ENCODE assay signal across 19 cellular contexts in genomic region chr1:52008074-52008809, GRCh38. TPM values are rescaled to one million over a fixed set of nuclear protein-coding genes. Genes with fewer than 3 reads are reported as not detected.
DNase-seq lines count a peak whose midpoint lies in the region; FAIRE-seq and TF ChIP-seq lines count a peak whose summit lies in the region.
"Had no signal": no experiment of that assay in that cellular context is flagged by ENCODE, and none has a peak within 500 bp of the region (broad histone marks: within the 10 kb centered on the region; RNA-seq: fewer than 3 reads in every experiment).

No MANE protein-coding gene starts in this region.

- H3K4me2 ChIP-seq in OCI-LY3 (ENCODE audit: low read length) = no peak overlapping the region
- H3K4me2 ChIP-seq in H1 (ENCODE audit: insufficient read depth in 1 of 2, low read depth in 2 of 2, low read length in 2 of 2) = no peak overlapping the region

- H4K20me1 ChIP-seq in OCI-LY3 (ENCODE audit: insufficient read depth, low read length) (no peaks in the 10 kb centered on the region), H1 (replicated peaks in 1 of 2; ENCODE audit: control insufficient read depth in 1 of 2, insufficient read depth in 2 of 2, low read length in 2 of 2) (no peaks in the 10 kb centered on the region)

- H2BK120ac ChIP-seq in H1 (replicated peaks; ENCODE audit: low read depth, low read length) = no peak overlapping the region

- H4K91ac ChIP-seq in H1 (replicated peaks; ENCODE audit: insufficient read length, low read length) = no peak overlapping the region

- H3K27me3 ChIP-seq in Caco-2 (replicated peaks; ENCODE audit: control insufficient read depth, insufficient read depth, low read length) (no peaks in the 10 kb centered on the region), OCI-LY3 (ENCODE audit: low read depth, low read length) (no peaks in the 10 kb centered on the region), H1 (replicated peaks in 1 of 4; ENCODE audit: control insufficient read depth in 3 of 4, extremely low read depth in 1 of 4, insufficient read depth in 3 of 4, low read length in 3 of 4) (no peaks in the 10 kb centered on the region), MG63 (no peaks in the 10 kb centered on the region)
- H3K27me3 ChIP-seq: Peyer's patch had no signal

- no peak overlapping the region for H3K4me3 ChIP-seq in Caco-2 (ENCODE audit: low read depth, low read length)
- H3K4me3 ChIP-seq in OCI-LY3 (ENCODE audit: low read length) = no peak overlapping the region
- no peak overlapping the region for H3K4me3 ChIP-seq in H1 (ENCODE audit: extremely low read depth in 1 of 4, insufficient read depth in 2 of 4, low read depth in 3 of 4, low read length in 4 of 4)
- no peak overlapping the region for H3K4me3 ChIP-seq in MG63
- H3K4me3 ChIP-seq: Peyer's patch had no signal

- H3K4me1 ChIP-seq in Caco-2 = peaks cover 39% of the 10 kb centered on the region
- peaks cover 22% of the 10 kb centered on the region for H3K4me1 ChIP-seq in OCI-LY3 (ENCODE audit: low read length)
- H3K4me1 ChIP-seq in H1 (replicated peaks in 1 of 4; ENCODE audit: control insufficient read depth in 3 of 4, insufficient read depth in 4 of 4, low read length in 3 of 4) = peaks cover 5 to 14% (median 12%) of the 10 kb centered on the region in 4 experiments; a peak in 6 of 7 replicates

- H2BK20ac ChIP-seq in H1 (ENCODE audit: low read length) = peak overlapping the region; percentile 80; the same call in 1 of the 2 replicates

- no peaks in the 10 kb centered on the region for H3K79me2 ChIP-seq in OCI-LY3 (ENCODE audit: low read length)
- H3K79me2 ChIP-seq in H1 (ENCODE audit: control insufficient read depth in 1 of 2, insufficient read depth in 2 of 2, low read length in 2 of 2) = no peaks in the 10 kb centered on the region

- H2AFZ ChIP-seq in OCI-LY3 (ENCODE audit: low read depth, low read length) = 0 out of 2 replicates have a peak overlapping the region, but pooled peaks have one; percentile 74
- H2AFZ ChIP-seq in H1 (ENCODE audit: low read length) = no peak overlapping the region

- no peaks in the 10 kb centered on the region for H3K27me3 Mint-ChIP-seq in Caco-2 (ENCODE audit: insufficient read depth, unreplicated experiment)
- peaks cover 18% of the 10 kb centered on the region for H3K27me3 Mint-ChIP-seq in nephron (ENCODE audit: low read depth)

- H3K18ac ChIP-seq in H1 (ENCODE audit: extremely low read depth, low read length) = no peak overlapping the region; the same call in 1 of the 2 replicates

- H3K9me3 ChIP-seq in Caco-2 = no peaks in the 10 kb centered on the region
- H3K9me3 ChIP-seq in OCI-LY3 (ENCODE audit: insufficient read depth, low read length) = no peaks in the 10 kb centered on the region
- H3K9me3 ChIP-seq in H1 (ENCODE audit: insufficient read depth in 2 of 2, low read depth in 1 of 2, low read length in 1 of 2) = no peaks in the 10 kb centered on the region
- no peaks in the 10 kb centered on the region; the same call in 1 of the 2 replicates for H3K9me3 ChIP-seq in MG63
- H3K9me3 ChIP-seq: Peyer's patch had no signal

- CTCF ChIA-PET in Caco-2 (lab: Charles Lee) = no interaction called here
- CTCF ChIA-PET in H1 (lab: Charles Lee; ENCODE audit: partially characterized antibody) = interaction anchor here (0.8 to 2.1 kb wide), 3 partner anchors 9 to 112 kb away, joined by 3 to 7 read pairs (median 4); no protein-coding TSS in a partner anchor

- no peak overlapping the region for H2BK15ac ChIP-seq in H1 (ENCODE audit: low read length)

- no peak for TF ChIP-seq RAD21 in H1 (IDR thresholded peaks at IDR 0.05 in 1 of 2, conservative IDR thresholded peaks at IDR 0.05 in 1 of 2; ENCODE audit: low read depth in 2 of 2, low read length in 2 of 2)

- H3K14ac ChIP-seq in H1 (ENCODE audit: insufficient read length) = no peak overlapping the region

- WGBS in H1 (ENCODE audit: extremely low coverage in 1 of 2, insufficient coverage in 1 of 2, insufficient read length in 1 of 2, insufficient replicate concordance in 2 of 2, low coverage in 1 of 2, low lambda C conversion rate in 2 of 2, missing lambda C conversion rate in 1 of 2), 2 experiments = 94% methylated on average over 7 of the region's 7 CpGs; no CpG with 5 or more reads in 1 of the 2 experiments

- no peak overlapping the region for H3K23ac ChIP-seq in H1 (ENCODE audit: insufficient read length)

- H3K27ac ChIP-seq in OCI-LY3 (ENCODE audit: low read length) (no peak overlapping the region), H1 (ENCODE audit: low read depth, low read length) (no peak overlapping the region)
- H3K27ac ChIP-seq: Peyer's patch had no signal

- H3K27ac Mint-ChIP-seq in Caco-2 (ENCODE audit: unreplicated experiment) = peak overlapping the region; percentile 99
- peak overlapping the region; percentile 76 to 93 (median 83) for H3K27ac Mint-ChIP-seq in nephron
- H3K27ac Mint-ChIP-seq: CD14-positive monocyte had no signal

- no peak overlapping the region for H2BK5ac ChIP-seq in H1 (ENCODE audit: low read depth, low read length)

- no peak overlapping the region for H3K56ac ChIP-seq in H1 (replicated peaks; ENCODE audit: insufficient read length, low read depth, low read length)

- no peak overlapping the region for H4K5ac ChIP-seq in H1 (ENCODE audit: insufficient read length, low read depth, low read length)

- H3K36me3 Mint-ChIP-seq in Caco-2 (ENCODE audit: insufficient read depth, unreplicated experiment) = no peaks in the 10 kb centered on the region
- H3K36me3 Mint-ChIP-seq in nephron (ENCODE audit: low read depth) = no peaks in the 10 kb centered on the region
- H3K36me3 Mint-ChIP-seq: CD14-positive monocyte had no signal

- no peak overlapping the region for H3K9ac ChIP-seq in OCI-LY3 (ENCODE audit: low read length)
- H3K9ac ChIP-seq in H1 (replicated peaks in 1 of 4; ENCODE audit: extremely low read depth in 1 of 4, low read depth in 3 of 4, low read length in 3 of 4) = no peak overlapping the region

- no peak for TF ChIP-seq POLR2A in H1 (IDR thresholded peaks at IDR 0.05; ENCODE audit: control extremely low read depth in 1 of 2, low read depth in 2 of 2, low read length in 2 of 2)

- POLR2A ChIA-PET in Caco-2 (lab: Charles Lee) (interaction anchor here (0.5 kb wide), 1 partner anchor 284 kb away, joined by 3 read pairs; no protein-coding TSS in a partner anchor), H1 (lab: Charles Lee; ENCODE audit: partially characterized antibody) (interaction anchor here (0.7 to 1.8 kb wide), 5 partner anchors 25 to 253 kb away, joined by 3 to 5 read pairs (median 3); partner anchors contain the start of genes BTF3L4 and TXNDC12)

- H2AK5ac ChIP-seq in H1 (ENCODE audit: low read depth, low read length) = no peak overlapping the region

- intact Hi-C loops in Caco-2 (cut with micrococcal nuclease; ENCODE audit: unreplicated experiment) = loop anchor here (5.0 kb wide), 1 partner anchor 49 kb away; the partner anchor contains the start of genes BTF3L4 and TXNDC12

- H3K9me3 Mint-ChIP-seq in Caco-2 (ENCODE audit: unreplicated experiment) = no peaks in the 10 kb centered on the region
- no peaks in the 10 kb centered on the region for H3K9me3 Mint-ChIP-seq in nephron

- no peak overlapping the region for H3K4ac ChIP-seq in H1 (replicated peaks; ENCODE audit: insufficient read length, low read depth, low read length)

- TF ChIP-seq CTCF in Caco-2 (IDR thresholded peaks at IDR 0.05; ENCODE audit: insufficient read depth in 1 of 2, low read depth in 1 of 2, low read length in 1 of 2, severe bottlenecking in 1 of 2, unreplicated experiment in 1 of 2) (no peak), OCI-LY3 (IDR thresholded peaks at IDR 0.05; ENCODE audit: low read depth, low read length) (no peak), H1 (IDR thresholded peaks at IDR 0.05; ENCODE audit: control extremely low read depth in 1 of 3, insufficient read depth in 1 of 3, low read depth in 1 of 3, low read length in 3 of 3) (no peak), nephron (IDR thresholded peaks at IDR 0.05; ENCODE audit: unreplicated experiment in 3 of 3) (no peak)

- H3K23me2 ChIP-seq in H1 (ENCODE audit: low read depth, low read length) = no peaks in the 10 kb centered on the region

- H3K4me3 Mint-ChIP-seq in Caco-2 (ENCODE audit: unreplicated experiment) (no peak overlapping the region), nephron (no peak overlapping the region)

- FAIRE-seq in H1 (lab: Jason Lieb, UNC) = no peak
- FAIRE-seq: A204.1, GM12891, GM19239 had no signal

- H3K4me1 Mint-ChIP-seq in Caco-2 (ENCODE audit: low read depth, unreplicated experiment) = peaks cover 12% of the 10 kb centered on the region
- H3K4me1 Mint-ChIP-seq in nephron = peaks cover 20% of the 10 kb centered on the region
- H3K4me1 Mint-ChIP-seq: CD14-positive monocyte had no signal

- TF ChIP-seq EP300 in H1 (IDR thresholded peaks at IDR 0.05; ENCODE audit: borderline replicate concordance in 1 of 2, low read depth in 2 of 2, low read length in 2 of 2) = no peak

- BruUV-seq in Caco-2 (replicated peaks; lab: Mats Ljungman, UMichigan) = no TSS peak

- DNase-seq in Caco-2 (no peak), H1 (ENCODE audit: low read depth in 1 of 2, low spot score in 2 of 2) (no peak), SW 1271 (lab: John Stamatoyannopoulos, UW) (no peak), H4 (ENCODE audit: low spot score) (no peak), MG63 (no peak)
- DNase-seq in effector CD8-positive, alpha-beta T cell (lab: John Stamatoyannopoulos, UW) = no peak
- DNase-seq: COR-L47, DMS53, NCI-H1105 treated with DMSO at 0.1 percent for 48 hours, NCI-H187 treated with DMSO at 0.1 percent for 48 hours, NCI-H446 treated with DMSO at 0.1 percent for 48 hours, Peyer's patch, SHP77 treated with DMSO at 0.1 percent for 48 hours had no signal

- H3K36me3 ChIP-seq in Caco-2 (ENCODE audit: control insufficient read depth, insufficient read depth, low read length) (no peaks in the 10 kb centered on the region), OCI-LY3 (replicated peaks; ENCODE audit: low read depth, low read length) (no peaks in the 10 kb centered on the region), H1 (ENCODE audit: control insufficient read depth in 2 of 4, insufficient read depth in 4 of 4, low read length in 3 of 4) (no peaks in the 10 kb centered on the region), MG63 (no peaks in the 10 kb centered on the region)
- H3K36me3 ChIP-seq: Peyer's patch had no signal

- H4K8ac ChIP-seq in H1 (ENCODE audit: extremely low read depth, insufficient read depth, low read length) = no peak overlapping the region; the same call in 1 of the 2 replicates

- no peaks in the 10 kb centered on the region for H3K79me1 ChIP-seq in H1 (ENCODE audit: low read depth, low read length)

- peak overlapping the region; percentile 11; the same call in 1 of the 2 replicates for H2BK12ac ChIP-seq in H1 (ENCODE audit: low read depth, low read length)

RNA-seq across cellular contexts. Expression of gene RAB3B, which starts 17.7 kb away (rescaled TPM):
- total RNA-seq in Caco-2 (2022) = 11.6 and 13.6 TPM in 2 replicates
- 36.8 and 37.3 TPM in 2 replicates for total RNA-seq in H1 (2021; fragmentation: NEBNext Ultra II Directional; extraction: Animal tissue kit (Norgen Biotek cat#: 25700))
- polyA plus RNA-seq in H1 (2011; rRNA removed) = 9.4 and 12.5 TPM in 2 replicates
- 10.6 TPM for polyA plus RNA-seq in H1 (2011; cell fraction: cytosol; rRNA removed)
- 18.0 TPM for polyA plus RNA-seq in H1 (2011; cell fraction: nucleus; rRNA removed)
- 16.0 to 24.7 TPM (median 18.6 TPM) in 4 replicates for polyA plus RNA-seq in H1 (2012, experiment 1 of 2)
- 2.1 TPM for polyA plus RNA-seq in H1 (2012, experiment 2 of 2)
- 24.4 TPM for polyA plus RNA-seq in H1 (2013, experiment 1 of 2)
- polyA plus RNA-seq in H1 (2013, experiment 2 of 2) = 20.8 TPM
- polyA minus RNA-seq in H1 (2011; rRNA and poly(A)+ RNA removed) = 33.9 and 45.6 TPM in 2 replicates
- polyA minus RNA-seq in H1 (2011; cell fraction: cytosol; rRNA and poly(A)+ RNA removed) = 16.4 TPM
- 41.2 TPM for polyA minus RNA-seq in H1 (2011; cell fraction: nucleus; rRNA and poly(A)+ RNA removed)
- 0.43 and 0.54 TPM in 2 replicates for total RNA-seq in H4 (2014; rRNA removed; shearing (Covaris generic))
- 0.53 and 0.81 TPM in 2 replicates for total RNA-seq in MG63 (2014; rRNA removed; shearing (Covaris generic); ENCODE audit: low replicate concordance)
- polyA plus RNA-seq: CD14-positive monocyte had no signal

RNA-seq across cellular contexts. Expression of gene KTI12, which starts 25.4 kb away (rescaled TPM):
- 10.1 and 11.8 TPM in 2 replicates for total RNA-seq in Caco-2 (2022)
- total RNA-seq in H1 (2021; fragmentation: NEBNext Ultra II Directional; extraction: Animal tissue kit (Norgen Biotek cat#: 25700)) = 7.5 and 8.3 TPM in 2 replicates
- 16.2 and 17.0 TPM in 2 replicates for polyA plus RNA-seq in H1 (2011; rRNA removed)
- 13.6 TPM for polyA plus RNA-seq in H1 (2011; cell fraction: cytosol; rRNA removed)
- 13.9 TPM for polyA plus RNA-seq in H1 (2011; cell fraction: nucleus; rRNA removed)
- polyA plus RNA-seq in H1 (2012, experiment 1 of 2) = 8.6 to 10.1 TPM (median 9.8 TPM) in 4 replicates
- polyA plus RNA-seq in H1 (2012, experiment 2 of 2) = 13.8 TPM
- 6.9 TPM for polyA plus RNA-seq in H1 (2013, experiment 1 of 2)
- 6.4 TPM for polyA plus RNA-seq in H1 (2013, experiment 2 of 2)
- 7.0 and 8.7 TPM in 2 replicates for polyA minus RNA-seq in H1 (2011; rRNA and poly(A)+ RNA removed)
- 3.7 TPM for polyA minus RNA-seq in H1 (2011; cell fraction: cytosol; rRNA and poly(A)+ RNA removed)
- 15.0 TPM for polyA minus RNA-seq in H1 (2011; cell fraction: nucleus; rRNA and poly(A)+ RNA removed)
- 9.2 and 13.2 TPM in 2 replicates for total RNA-seq in H4 (2014; rRNA removed; shearing (Covaris generic))
- total RNA-seq in MG63 (2014; rRNA removed; shearing (Covaris generic); ENCODE audit: low replicate concordance) = 11.1 and 15.6 TPM in 2 replicates

RNA-seq across cellular contexts. Expression of gene TXNDC12, which starts 46.7 kb away (rescaled TPM):
- total RNA-seq in Caco-2 (2022) = 54.3 and 61.1 TPM in 2 replicates
- total RNA-seq in H1 (2021; fragmentation: NEBNext Ultra II Directional; extraction: Animal tissue kit (Norgen Biotek cat#: 25700)) = 84.6 and 89.8 TPM in 2 replicates
- 25.8 and 35.2 TPM in 2 replicates for polyA plus RNA-seq in H1 (2011; rRNA removed)
- 50.7 TPM for polyA plus RNA-seq in H1 (2011; cell fraction: cytosol; rRNA removed)
- polyA plus RNA-seq in H1 (2011; cell fraction: nucleus; rRNA removed) = 22.9 TPM
- 54.7 to 75.5 TPM (median 65.5 TPM) in 4 replicates for polyA plus RNA-seq in H1 (2012, experiment 1 of 2)
- polyA plus RNA-seq in H1 (2012, experiment 2 of 2) = 15.6 TPM
- polyA plus RNA-seq in H1 (2013, experiment 1 of 2) = 239 TPM
- 353 TPM for polyA plus RNA-seq in H1 (2013, experiment 2 of 2)
- 17.4 and 17.5 TPM in 2 replicates for polyA minus RNA-seq in H1 (2011; rRNA and poly(A)+ RNA removed)
- polyA minus RNA-seq in H1 (2011; cell fraction: cytosol; rRNA and poly(A)+ RNA removed) = 77.8 TPM
- polyA minus RNA-seq in H1 (2011; cell fraction: nucleus; rRNA and poly(A)+ RNA removed) = 26.3 TPM
- 128 and 138 TPM in 2 replicates for total RNA-seq in H4 (2014; rRNA removed; shearing (Covaris generic))
- 16.2 and 42.9 TPM in 2 replicates for total RNA-seq in MG63 (2014; rRNA removed; shearing (Covaris generic); ENCODE audit: low replicate concordance)

RNA-seq across cellular contexts. Expression of gene BTF3L4, which starts 47.9 kb away (rescaled TPM):
- total RNA-seq in Caco-2 (2022) = 55.3 and 73.7 TPM in 2 replicates
- total RNA-seq in H1 (2021; fragmentation: NEBNext Ultra II Directional; extraction: Animal tissue kit (Norgen Biotek cat#: 25700)) = 97.3 and 98.3 TPM in 2 replicates
- 38.0 and 76.1 TPM in 2 replicates for polyA plus RNA-seq in H1 (2011; rRNA removed)
- 83.5 TPM for polyA plus RNA-seq in H1 (2011; cell fraction: cytosol; rRNA removed)
- 9.1 TPM for polyA plus RNA-seq in H1 (2011; cell fraction: nucleus; rRNA removed)
- polyA plus RNA-seq in H1 (2012, experiment 1 of 2) = 46.7 to 87.4 TPM (median 54.3 TPM) in 4 replicates
- polyA plus RNA-seq in H1 (2012, experiment 2 of 2) = 24.8 TPM
- polyA plus RNA-seq in H1 (2013, experiment 1 of 2) = 82.2 TPM
- polyA plus RNA-seq in H1 (2013, experiment 2 of 2) = 87.4 TPM
- 48.4 and 57.5 TPM in 2 replicates for polyA minus RNA-seq in H1 (2011; rRNA and poly(A)+ RNA removed)
- polyA minus RNA-seq in H1 (2011; cell fraction: cytosol; rRNA and poly(A)+ RNA removed) = 63.6 TPM
- polyA minus RNA-seq in H1 (2011; cell fraction: nucleus; rRNA and poly(A)+ RNA removed) = 46.1 TPM
- total RNA-seq in H4 (2014; rRNA removed; shearing (Covaris generic)) = 108 and 158 TPM in 2 replicates
- total RNA-seq in MG63 (2014; rRNA removed; shearing (Covaris generic); ENCODE audit: low replicate concordance) = 45.4 and 74.2 TPM in 2 replicates
